In the genomic region with DNA sequence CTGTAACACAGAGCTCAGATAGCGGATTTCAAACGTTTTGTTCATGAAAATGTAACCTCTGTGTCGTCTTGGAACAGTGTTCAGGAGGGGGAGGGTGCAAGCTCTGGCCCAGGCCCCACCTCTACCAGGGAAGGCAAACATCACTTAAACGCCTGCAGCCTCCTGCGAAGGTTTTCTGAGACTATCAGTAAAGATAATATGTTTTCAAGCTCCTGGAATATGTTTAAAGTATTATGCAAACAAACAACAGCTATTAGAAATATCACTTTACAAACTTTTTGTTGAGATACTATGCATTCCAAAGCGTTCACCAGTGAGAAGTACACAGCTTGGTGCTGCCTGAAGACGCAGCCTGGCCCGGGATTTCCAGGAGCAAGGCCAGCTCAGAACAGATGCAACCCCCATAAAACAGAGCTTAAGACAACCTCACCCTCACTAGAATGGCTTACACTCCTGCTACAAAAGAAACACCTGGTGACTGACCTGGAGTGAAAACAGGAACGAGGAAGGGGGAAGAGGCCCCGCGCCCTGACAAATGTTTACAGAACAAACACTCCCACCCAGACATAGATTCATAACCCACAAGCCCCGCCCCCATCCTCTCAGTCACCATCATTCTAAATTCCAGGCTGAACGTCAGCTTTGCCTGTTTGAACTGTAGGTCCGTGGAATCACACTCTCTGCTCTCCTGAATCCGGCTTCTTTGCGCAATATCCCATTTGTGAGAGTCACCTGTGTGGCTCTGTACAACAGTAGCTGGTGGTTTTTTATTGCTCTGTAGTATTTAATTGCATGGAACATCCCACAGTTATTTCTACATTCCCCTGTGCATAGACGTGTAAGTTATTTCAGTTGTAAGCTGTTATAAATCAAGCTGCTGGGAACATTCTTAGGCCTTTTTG, we compare ENCODE assay signal across 1 cellular context.
A peak's percentile ranks its signal among the peaks of the same experiment; 100 is the strongest.
TF ChIP-seq lines count a peak whose summit lies in the region.

No MANE protein-coding gene starts in this region.

TF ChIP-seq in HepG2, 621 proteins besides CTCF, POLR2A, EP300 and RAD21 (continued from another document and continues in another):
- peak in 1 of 2 experiments; percentile 12; a peak in 1 of 4 replicates for TF ChIP-seq KLF16 (CRISPR knock-in tag; IDR thresholded peaks at IDR 0.05)
- peak; percentile 92 for TF ChIP-seq ZEB1 (IDR thresholded peaks at IDR 0.05; ENCODE audit: insufficient replicate concordance, low read depth)
- TF ChIP-seq PAX8 (CRISPR knock-in tag; IDR thresholded peaks at IDR 0.05; ENCODE audit: borderline replicate concordance) = no peak
- TF ChIP-seq CBX1 (IDR thresholded peaks at IDR 0.05; ENCODE audit: low read depth) = no peak
- no peak for TF ChIP-seq U2AF1 (optimal IDR thresholded peaks at IDR 0.05; ENCODE audit: low read depth, low read length)
- TF ChIP-seq BRD4 (CRISPR knock-in tag; IDR thresholded peaks at IDR 0.05) = no peak
- TF ChIP-seq, protein P1, sequence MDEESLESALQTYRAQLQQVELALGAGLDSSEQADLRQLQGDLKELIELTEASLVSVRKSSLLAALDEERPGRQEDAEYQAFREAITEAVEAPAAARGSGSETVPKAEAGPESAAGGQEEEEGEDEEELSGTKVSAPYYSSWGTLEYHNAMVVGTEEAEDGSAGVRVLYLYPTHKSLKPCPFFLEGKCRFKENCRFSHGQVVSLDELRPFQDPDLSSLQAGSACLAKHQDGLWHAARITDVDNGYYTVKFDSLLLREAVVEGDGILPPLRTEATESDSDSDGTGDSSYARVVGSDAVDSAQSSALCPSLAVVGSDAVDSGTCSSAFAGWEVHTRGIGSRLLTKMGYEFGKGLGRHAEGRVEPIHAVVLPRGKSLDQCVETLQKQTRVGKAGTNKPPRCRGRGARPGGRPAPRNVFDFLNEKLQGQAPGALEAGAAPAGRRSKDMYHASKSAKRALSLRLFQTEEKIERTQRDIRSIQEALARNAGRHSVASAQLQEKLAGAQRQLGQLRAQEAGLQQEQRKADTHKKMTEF (CRISPR knock-in tag; IDR thresholded peaks at IDR 0.05) = peak; percentile 55
- TF ChIP-seq FOXM1 (CRISPR knock-in tag; IDR thresholded peaks at IDR 0.05) = no peak
- TF ChIP-seq HNRNPUL1 (IDR thresholded peaks at IDR 0.05; ENCODE audit: low read depth, low read length) = no peak
- TF ChIP-seq NFE2L2 (IDR thresholded peaks at IDR 0.05; ENCODE audit: low read length) = no peak
- peak; percentile 90; the same call in 1 of the 2 replicates for TF ChIP-seq ZNF564 (CRISPR knock-in tag; IDR thresholded peaks at IDR 0.05)
- TF ChIP-seq, protein P2, sequence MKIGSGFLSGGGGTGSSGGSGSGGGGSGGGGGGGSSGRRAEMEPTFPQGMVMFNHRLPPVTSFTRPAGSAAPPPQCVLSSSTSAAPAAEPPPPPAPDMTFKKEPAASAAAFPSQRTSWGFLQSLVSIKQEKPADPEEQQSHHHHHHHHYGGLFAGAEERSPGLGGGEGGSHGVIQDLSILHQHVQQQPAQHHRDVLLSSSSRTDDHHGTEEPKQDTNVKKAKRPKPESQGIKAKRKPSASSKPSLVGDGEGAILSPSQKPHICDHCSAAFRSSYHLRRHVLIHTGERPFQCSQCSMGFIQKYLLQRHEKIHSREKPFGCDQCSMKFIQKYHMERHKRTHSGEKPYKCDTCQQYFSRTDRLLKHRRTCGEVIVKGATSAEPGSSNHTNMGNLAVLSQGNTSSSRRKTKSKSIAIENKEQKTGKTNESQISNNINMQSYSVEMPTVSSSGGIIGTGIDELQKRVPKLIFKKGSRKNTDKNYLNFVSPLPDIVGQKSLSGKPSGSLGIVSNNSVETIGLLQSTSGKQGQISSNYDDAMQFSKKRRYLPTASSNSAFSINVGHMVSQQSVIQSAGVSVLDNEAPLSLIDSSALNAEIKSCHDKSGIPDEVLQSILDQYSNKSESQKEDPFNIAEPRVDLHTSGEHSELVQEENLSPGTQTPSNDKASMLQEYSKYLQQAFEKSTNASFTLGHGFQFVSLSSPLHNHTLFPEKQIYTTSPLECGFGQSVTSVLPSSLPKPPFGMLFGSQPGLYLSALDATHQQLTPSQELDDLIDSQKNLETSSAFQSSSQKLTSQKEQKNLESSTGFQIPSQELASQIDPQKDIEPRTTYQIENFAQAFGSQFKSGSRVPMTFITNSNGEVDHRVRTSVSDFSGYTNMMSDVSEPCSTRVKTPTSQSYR (CRISPR knock-in tag; IDR thresholded peaks at IDR 0.05; ENCODE audit: borderline replicate concordance) = peak; percentile 49; the same call in 1 of the 2 replicates
- peak; percentile 67; the same call in 1 of the 2 replicates for TF ChIP-seq ZNF644 (CRISPR knock-in tag; IDR thresholded peaks at IDR 0.05; ENCODE audit: low read depth)
- peak; percentile 48; the same call in 1 of the 2 replicates for TF ChIP-seq ZBTB21 (CRISPR knock-in tag; IDR thresholded peaks at IDR 0.05)
- TF ChIP-seq, protein P3, sequence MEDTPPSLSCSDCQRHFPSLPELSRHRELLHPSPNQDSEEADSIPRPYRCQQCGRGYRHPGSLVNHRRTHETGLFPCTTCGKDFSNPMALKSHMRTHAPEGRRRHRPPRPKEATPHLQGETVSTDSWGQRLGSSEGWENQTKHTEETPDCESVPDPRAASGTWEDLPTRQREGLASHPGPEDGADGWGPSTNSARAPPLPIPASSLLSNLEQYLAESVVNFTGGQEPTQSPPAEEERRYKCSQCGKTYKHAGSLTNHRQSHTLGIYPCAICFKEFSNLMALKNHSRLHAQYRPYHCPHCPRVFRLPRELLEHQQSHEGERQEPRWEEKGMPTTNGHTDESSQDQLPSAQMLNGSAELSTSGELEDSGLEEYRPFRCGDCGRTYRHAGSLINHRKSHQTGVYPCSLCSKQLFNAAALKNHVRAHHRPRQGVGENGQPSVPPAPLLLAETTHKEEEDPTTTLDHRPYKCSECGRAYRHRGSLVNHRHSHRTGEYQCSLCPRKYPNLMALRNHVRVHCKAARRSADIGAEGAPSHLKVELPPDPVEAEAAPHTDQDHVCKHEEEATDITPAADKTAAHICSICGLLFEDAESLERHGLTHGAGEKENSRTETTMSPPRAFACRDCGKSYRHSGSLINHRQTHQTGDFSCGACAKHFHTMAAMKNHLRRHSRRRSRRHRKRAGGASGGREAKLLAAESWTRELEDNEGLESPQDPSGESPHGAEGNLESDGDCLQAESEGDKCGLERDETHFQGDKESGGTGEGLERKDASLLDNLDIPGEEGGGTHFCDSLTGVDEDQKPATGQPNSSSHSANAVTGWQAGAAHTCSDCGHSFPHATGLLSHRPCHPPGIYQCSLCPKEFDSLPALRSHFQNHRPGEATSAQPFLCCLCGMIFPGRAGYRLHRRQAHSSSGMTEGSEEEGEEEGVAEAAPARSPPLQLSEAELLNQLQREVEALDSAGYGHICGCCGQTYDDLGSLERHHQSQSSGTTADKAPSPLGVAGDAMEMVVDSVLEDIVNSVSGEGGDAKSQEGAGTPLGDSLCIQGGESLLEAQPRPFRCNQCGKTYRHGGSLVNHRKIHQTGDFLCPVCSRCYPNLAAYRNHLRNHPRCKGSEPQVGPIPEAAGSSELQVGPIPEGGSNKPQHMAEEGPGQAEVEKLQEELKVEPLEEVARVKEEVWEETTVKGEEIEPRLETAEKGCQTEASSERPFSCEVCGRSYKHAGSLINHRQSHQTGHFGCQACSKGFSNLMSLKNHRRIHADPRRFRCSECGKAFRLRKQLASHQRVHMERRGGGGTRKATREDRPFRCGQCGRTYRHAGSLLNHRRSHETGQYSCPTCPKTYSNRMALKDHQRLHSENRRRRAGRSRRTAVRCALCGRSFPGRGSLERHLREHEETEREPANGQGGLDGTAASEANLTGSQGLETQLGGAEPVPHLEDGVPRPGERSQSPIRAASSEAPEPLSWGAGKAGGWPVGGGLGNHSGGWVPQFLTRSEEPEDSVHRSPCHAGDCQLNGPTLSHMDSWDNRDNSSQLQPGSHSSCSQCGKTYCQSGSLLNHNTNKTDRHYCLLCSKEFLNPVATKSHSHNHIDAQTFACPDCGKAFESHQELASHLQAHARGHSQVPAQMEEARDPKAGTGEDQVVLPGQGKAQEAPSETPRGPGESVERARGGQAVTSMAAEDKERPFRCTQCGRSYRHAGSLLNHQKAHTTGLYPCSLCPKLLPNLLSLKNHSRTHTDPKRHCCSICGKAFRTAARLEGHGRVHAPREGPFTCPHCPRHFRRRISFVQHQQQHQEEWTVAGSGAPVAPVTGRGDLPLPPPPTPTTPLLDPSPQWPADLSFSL (CRISPR knock-in tag; IDR thresholded peaks at IDR 0.05) = peak; percentile 67; the same call in 1 of the 2 replicates
- peak; percentile 79 for TF ChIP-seq GATAD2A (CRISPR knock-in tag; IDR thresholded peaks at IDR 0.05)
- TF ChIP-seq, protein P4, sequence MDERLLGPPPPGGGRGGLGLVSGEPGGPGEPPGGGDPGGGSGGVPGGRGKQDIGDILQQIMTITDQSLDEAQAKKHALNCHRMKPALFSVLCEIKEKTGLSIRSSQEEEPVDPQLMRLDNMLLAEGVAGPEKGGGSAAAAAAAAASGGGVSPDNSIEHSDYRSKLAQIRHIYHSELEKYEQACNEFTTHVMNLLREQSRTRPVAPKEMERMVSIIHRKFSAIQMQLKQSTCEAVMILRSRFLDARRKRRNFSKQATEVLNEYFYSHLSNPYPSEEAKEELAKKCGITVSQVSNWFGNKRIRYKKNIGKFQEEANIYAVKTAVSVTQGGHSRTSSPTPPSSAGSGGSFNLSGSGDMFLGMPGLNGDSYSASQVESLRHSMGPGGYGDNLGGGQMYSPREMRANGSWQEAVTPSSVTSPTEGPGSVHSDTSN (CRISPR knock-in tag; IDR thresholded peaks at IDR 0.05) = no peak
- TF ChIP-seq RCOR2 (CRISPR knock-in tag; IDR thresholded peaks at IDR 0.05) = peak; percentile 62; the same call in 1 of the 2 replicates
- peak; percentile 67 for TF ChIP-seq FOXA3 (CRISPR knock-in tag; IDR thresholded peaks at IDR 0.05)
- TF ChIP-seq ZNF180 (CRISPR knock-in tag; IDR thresholded peaks at IDR 0.05; ENCODE audit: borderline replicate concordance, low read depth) = no peak
- no peak for TF ChIP-seq ZNF383 (CRISPR knock-in tag; IDR thresholded peaks at IDR 0.05; ENCODE audit: borderline replicate concordance)
- TF ChIP-seq CEBPG (CRISPR knock-in tag; IDR thresholded peaks at IDR 0.05) = peak; percentile 98
- TF ChIP-seq ASH2L (IDR thresholded peaks at IDR 0.05; ENCODE audit: insufficient read length, low read depth, low read length) = peak; percentile 30
- peak; percentile 42; the same call in 1 of the 2 replicates for TF ChIP-seq FOXK1 (CRISPR knock-in tag; IDR thresholded peaks at IDR 0.05; ENCODE audit: borderline replicate concordance, low read depth)
- TF ChIP-seq, protein P5, sequence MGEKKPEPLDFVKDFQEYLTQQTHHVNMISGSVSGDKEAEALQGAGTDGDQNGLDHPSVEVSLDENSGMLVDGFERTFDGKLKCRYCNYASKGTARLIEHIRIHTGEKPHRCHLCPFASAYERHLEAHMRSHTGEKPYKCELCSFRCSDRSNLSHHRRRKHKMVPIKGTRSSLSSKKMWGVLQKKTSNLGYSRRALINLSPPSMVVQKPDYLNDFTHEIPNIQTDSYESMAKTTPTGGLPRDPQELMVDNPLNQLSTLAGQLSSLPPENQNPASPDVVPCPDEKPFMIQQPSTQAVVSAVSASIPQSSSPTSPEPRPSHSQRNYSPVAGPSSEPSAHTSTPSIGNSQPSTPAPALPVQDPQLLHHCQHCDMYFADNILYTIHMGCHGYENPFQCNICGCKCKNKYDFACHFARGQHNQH (CRISPR knock-in tag; IDR thresholded peaks at IDR 0.05) = peak; percentile 58; the same call in 1 of the 2 replicates
- no peak; the same call in 1 of the 2 replicates for TF ChIP-seq ZNF264 (CRISPR knock-in tag; IDR thresholded peaks at IDR 0.05)
- TF ChIP-seq ZNF232 (CRISPR knock-in tag; IDR thresholded peaks at IDR 0.05; ENCODE audit: borderline replicate concordance) = peak; percentile 21; the same call in 1 of the 2 replicates
- TF ChIP-seq, protein P6, sequence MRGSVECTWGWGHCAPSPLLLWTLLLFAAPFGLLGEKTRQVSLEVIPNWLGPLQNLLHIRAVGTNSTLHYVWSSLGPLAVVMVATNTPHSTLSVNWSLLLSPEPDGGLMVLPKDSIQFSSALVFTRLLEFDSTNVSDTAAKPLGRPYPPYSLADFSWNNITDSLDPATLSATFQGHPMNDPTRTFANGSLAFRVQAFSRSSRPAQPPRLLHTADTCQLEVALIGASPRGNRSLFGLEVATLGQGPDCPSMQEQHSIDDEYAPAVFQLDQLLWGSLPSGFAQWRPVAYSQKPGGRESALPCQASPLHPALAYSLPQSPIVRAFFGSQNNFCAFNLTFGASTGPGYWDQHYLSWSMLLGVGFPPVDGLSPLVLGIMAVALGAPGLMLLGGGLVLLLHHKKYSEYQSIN (CRISPR knock-in tag; IDR thresholded peaks at IDR 0.05; ENCODE audit: borderline replicate concordance) = no peak
- TF ChIP-seq YY1 (IDR thresholded peaks at IDR 0.05; ENCODE audit: insufficient read depth, insufficient replicate concordance, low read depth, low read length) = no peak
- TF ChIP-seq RBM39 (IDR thresholded peaks at IDR 0.05; ENCODE audit: low read depth, low read length, poor library complexity, severe bottlenecking) = no peak
- no peak for TF ChIP-seq ZNF34 (CRISPR knock-in tag; IDR thresholded peaks at IDR 0.05; ENCODE audit: borderline replicate concordance)
- peak; percentile 58; the same call in 1 of the 2 replicates for TF ChIP-seq DPF2 (CRISPR knock-in tag; IDR thresholded peaks at IDR 0.05; ENCODE audit: borderline replicate concordance, low read depth)
- peak; percentile 43; the same call in 1 of the 2 replicates for TF ChIP-seq FOXJ3 (CRISPR knock-in tag; IDR thresholded peaks at IDR 0.05; ENCODE audit: borderline replicate concordance)
- TF ChIP-seq NR2F2 (IDR thresholded peaks at IDR 0.05; ENCODE audit: borderline replicate concordance, low read depth) = 0 out of 2 replicates have a peak, but pooled peaks have one; percentile 7
- no peak for TF ChIP-seq SMC3 (IDR thresholded peaks at IDR 0.05; ENCODE audit: low read length)
- TF ChIP-seq ZNF781 (CRISPR knock-in tag; IDR thresholded peaks at IDR 0.05; ENCODE audit: borderline replicate concordance, not compliant biosample characterization) = peak; percentile 40
- peak; percentile 57 for TF ChIP-seq HNF4A (CRISPR knock-in tag; IDR thresholded peaks at IDR 0.05)
- peak; percentile 30; the same call in 1 of the 2 replicates for TF ChIP-seq FOXP1 (IDR thresholded peaks at IDR 0.05)
- TF ChIP-seq FOXP1 (CRISPR knock-in tag; IDR thresholded peaks at IDR 0.05) = peak; percentile 67
- TF ChIP-seq ZNF160 (CRISPR knock-in tag; IDR thresholded peaks at IDR 0.05) = no peak
- 0 out of 2 replicates have a peak, but pooled peaks have one; percentile 25 for TF ChIP-seq ISL2 (CRISPR knock-in tag; IDR thresholded peaks at IDR 0.05)
- peak; percentile 81 for TF ChIP-seq ZNF614 (CRISPR knock-in tag; IDR thresholded peaks at IDR 0.05; ENCODE audit: borderline replicate concordance)
